In genomic region chr10:101535949-101536348, GRCh38 we compare ENCODE assay signal across 1 cellular context.
TF ChIP-seq lines count a peak whose summit lies in the region.

No MANE protein-coding gene starts in this region.

TF ChIP-seq in HepG2, 621 proteins besides CTCF, POLR2A, EP300 and RAD21 (continued from another document):
- TF ChIP-seq ZNF646 (CRISPR knock-in tag; IDR thresholded peaks at IDR 0.05) (no peak), ZFP41 (CRISPR knock-in tag; IDR thresholded peaks at IDR 0.05; ENCODE audit: borderline replicate concordance) (no peak), ZNF326 (CRISPR knock-in tag; IDR thresholded peaks at IDR 0.05; ENCODE audit: borderline replicate concordance) (no peak), NFATC3 (CRISPR knock-in tag; IDR thresholded peaks at IDR 0.05) (no peak), TBX2 (CRISPR knock-in tag; IDR thresholded peaks at IDR 0.05; ENCODE audit: borderline replicate concordance) (no peak)
